In the genomic region with DNA sequence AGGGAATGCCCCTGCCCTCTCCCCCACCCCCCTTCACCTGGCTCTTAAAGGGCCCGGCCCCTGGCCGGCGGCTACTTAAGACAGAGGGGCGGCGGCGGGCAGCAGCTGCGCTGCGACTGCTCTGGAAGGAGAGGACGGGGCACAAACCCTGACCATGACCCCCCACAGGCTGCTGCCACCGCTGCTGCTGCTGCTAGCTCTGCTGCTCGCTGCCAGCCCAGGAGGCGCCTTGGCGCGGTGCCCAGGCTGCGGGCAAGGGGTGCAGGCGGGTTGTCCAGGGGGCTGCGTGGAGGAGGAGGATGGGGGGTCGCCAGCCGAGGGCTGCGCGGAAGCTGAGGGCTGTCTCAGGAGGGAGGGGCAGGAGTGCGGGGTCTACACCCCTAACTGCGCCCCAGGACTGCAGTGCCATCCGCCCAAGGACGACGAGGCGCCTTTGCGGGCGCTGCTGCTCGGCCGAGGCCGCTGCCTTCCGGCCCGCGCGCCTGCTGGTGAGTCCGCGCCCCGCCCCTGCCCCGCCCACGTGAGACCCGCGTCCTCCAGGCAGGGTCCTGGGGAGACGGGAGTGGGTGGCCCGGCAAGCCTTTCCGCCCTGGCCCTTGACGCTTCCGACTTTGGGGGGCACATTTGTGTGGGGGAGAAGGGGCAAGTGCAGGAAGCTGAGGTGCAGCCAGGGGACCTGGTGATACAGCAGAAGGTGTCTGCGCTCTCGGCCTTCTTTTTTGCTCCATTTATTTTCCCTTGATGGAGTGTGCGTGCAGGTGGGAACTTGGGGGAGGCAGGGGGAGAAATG, we compare ENCODE assay signal across 1 cellular context.
TF ChIP-seq lines count a peak whose summit lies in the region.

A gene with protein sequence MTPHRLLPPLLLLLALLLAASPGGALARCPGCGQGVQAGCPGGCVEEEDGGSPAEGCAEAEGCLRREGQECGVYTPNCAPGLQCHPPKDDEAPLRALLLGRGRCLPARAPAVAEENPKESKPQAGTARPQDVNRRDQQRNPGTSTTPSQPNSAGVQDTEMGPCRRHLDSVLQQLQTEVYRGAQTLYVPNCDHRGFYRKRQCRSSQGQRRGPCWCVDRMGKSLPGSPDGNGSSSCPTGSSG (plus strand): TSS at position 104 of the 790 bp plus-strand sequence. CDS start 51 bp downstream, at position 155.

TF ChIP-seq in HepG2, 621 proteins besides CTCF, POLR2A, EP300 and RAD21 (continued from another document and continues in another):
- TF ChIP-seq, protein P1, sequence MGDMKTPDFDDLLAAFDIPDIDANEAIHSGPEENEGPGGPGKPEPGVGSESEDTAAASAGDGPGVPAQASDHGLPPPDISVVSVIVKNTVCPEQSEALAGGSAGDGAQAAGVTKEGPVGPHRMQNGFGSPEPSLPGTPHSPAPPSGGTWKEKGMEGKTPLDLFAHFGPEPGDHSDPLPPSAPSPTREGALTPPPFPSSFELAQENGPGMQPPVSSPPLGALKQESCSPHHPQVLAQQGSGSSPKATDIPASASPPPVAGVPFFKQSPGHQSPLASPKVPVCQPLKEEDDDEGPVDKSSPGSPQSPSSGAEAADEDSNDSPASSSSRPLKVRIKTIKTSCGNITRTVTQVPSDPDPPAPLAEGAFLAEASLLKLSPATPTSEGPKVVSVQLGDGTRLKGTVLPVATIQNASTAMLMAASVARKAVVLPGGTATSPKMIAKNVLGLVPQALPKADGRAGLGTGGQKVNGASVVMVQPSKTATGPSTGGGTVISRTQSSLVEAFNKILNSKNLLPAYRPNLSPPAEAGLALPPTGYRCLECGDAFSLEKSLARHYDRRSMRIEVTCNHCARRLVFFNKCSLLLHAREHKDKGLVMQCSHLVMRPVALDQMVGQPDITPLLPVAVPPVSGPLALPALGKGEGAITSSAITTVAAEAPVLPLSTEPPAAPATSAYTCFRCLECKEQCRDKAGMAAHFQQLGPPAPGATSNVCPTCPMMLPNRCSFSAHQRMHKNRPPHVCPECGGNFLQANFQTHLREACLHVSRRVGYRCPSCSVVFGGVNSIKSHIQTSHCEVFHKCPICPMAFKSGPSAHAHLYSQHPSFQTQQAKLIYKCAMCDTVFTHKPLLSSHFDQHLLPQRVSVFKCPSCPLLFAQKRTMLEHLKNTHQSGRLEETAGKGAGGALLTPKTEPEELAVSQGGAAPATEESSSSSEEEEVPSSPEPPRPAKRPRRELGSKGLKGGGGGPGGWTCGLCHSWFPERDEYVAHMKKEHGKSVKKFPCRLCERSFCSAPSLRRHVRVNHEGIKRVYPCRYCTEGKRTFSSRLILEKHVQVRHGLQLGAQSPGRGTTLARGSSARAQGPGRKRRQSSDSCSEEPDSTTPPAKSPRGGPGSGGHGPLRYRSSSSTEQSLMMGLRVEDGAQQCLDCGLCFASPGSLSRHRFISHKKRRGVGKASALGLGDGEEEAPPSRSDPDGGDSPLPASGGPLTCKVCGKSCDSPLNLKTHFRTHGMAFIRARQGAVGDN (CRISPR knock-in tag; IDR thresholded peaks at IDR 0.05) = peak; percentile 92
- TF ChIP-seq, protein P2, sequence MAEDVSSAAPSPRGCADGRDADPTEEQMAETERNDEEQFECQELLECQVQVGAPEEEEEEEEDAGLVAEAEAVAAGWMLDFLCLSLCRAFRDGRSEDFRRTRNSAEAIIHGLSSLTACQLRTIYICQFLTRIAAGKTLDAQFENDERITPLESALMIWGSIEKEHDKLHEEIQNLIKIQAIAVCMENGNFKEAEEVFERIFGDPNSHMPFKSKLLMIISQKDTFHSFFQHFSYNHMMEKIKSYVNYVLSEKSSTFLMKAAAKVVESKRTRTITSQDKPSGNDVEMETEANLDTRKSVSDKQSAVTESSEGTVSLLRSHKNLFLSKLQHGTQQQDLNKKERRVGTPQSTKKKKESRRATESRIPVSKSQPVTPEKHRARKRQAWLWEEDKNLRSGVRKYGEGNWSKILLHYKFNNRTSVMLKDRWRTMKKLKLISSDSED (CRISPR knock-in tag; IDR thresholded peaks at IDR 0.05) = no peak
- TF ChIP-seq KDM1A (CRISPR knock-in tag; IDR thresholded peaks at IDR 0.05) = no peak
- TF ChIP-seq, protein P3, sequence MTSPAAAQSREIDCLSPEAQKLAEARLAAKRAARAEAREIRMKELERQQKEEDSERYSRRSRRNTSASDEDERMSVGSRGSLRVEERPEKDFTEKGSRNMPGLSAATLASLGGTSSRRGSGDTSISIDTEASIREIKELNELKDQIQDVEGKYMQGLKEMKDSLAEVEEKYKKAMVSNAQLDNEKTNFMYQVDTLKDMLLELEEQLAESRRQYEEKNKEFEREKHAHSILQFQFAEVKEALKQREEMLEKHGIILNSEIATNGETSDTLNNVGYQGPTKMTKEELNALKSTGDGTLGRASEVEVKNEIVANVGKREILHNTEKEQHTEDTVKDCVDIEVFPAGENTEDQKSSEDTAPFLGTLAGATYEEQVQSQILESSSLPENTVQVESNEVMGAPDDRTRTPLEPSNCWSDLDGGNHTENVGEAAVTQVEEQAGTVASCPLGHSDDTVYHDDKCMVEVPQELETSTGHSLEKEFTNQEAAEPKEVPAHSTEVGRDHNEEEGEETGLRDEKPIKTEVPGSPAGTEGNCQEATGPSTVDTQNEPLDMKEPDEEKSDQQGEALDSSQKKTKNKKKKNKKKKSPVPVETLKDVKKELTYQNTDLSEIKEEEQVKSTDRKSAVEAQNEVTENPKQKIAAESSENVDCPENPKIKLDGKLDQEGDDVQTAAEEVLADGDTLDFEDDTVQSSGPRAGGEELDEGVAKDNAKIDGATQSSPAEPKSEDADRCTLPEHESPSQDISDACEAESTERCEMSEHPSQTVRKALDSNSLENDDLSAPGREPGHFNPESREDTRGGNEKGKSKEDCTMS (CRISPR knock-in tag; conservative IDR thresholded peaks at IDR 0.05) = no peak
- no peak for TF ChIP-seq TEAD2 (CRISPR knock-in tag; IDR thresholded peaks at IDR 0.05)
- TF ChIP-seq KLF16 (CRISPR knock-in tag; IDR thresholded peaks at IDR 0.05) = no peak
- no peak for TF ChIP-seq CHD2 (IDR thresholded peaks at IDR 0.05; ENCODE audit: low read depth, low read length)
- TF ChIP-seq CREB1 (IDR thresholded peaks at IDR 0.05) = no peak
- TF ChIP-seq CREB1 (CRISPR knock-in tag; IDR thresholded peaks at IDR 0.05) = no peak
- TF ChIP-seq ZNF562 (CRISPR knock-in tag; IDR thresholded peaks at IDR 0.05; ENCODE audit: borderline replicate concordance) = no peak
- no peak for TF ChIP-seq FOSL1 (CRISPR knock-in tag; IDR thresholded peaks at IDR 0.05; ENCODE audit: borderline replicate concordance)
- no peak for TF ChIP-seq TBP (CRISPR knock-in tag; IDR thresholded peaks at IDR 0.05)
- 0 out of 2 replicates have a peak, but pooled peaks have one; percentile 25 for TF ChIP-seq ZNF331 (CRISPR knock-in tag; IDR thresholded peaks at IDR 0.05)
- TF ChIP-seq HMG20A (CRISPR knock-in tag; IDR thresholded peaks at IDR 0.05; ENCODE audit: borderline replicate concordance) = no peak
- no peak for TF ChIP-seq ZNF660 (CRISPR knock-in tag; IDR thresholded peaks at IDR 0.05; ENCODE audit: borderline replicate concordance, low read depth)
- TF ChIP-seq, protein P4, sequence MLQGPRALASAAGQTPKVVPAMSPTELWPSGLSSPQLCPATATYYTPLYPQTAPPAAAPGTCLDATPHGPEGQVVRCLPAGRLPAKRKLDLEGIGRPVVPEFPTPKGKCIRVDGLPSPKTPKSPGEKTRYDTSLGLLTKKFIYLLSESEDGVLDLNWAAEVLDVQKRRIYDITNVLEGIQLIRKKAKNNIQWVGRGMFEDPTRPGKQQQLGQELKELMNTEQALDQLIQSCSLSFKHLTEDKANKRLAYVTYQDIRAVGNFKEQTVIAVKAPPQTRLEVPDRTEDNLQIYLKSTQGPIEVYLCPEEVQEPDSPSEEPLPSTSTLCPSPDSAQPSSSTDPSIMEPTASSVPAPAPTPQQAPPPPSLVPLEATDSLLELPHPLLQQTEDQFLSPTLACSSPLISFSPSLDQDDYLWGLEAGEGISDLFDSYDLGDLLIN (CRISPR knock-in tag; IDR thresholded peaks at IDR 0.05; ENCODE audit: borderline replicate concordance) = no peak
- no peak for TF ChIP-seq ZNF337 (CRISPR knock-in tag; IDR thresholded peaks at IDR 0.05; ENCODE audit: borderline replicate concordance, low read depth)
- no peak for TF ChIP-seq ARID2 (CRISPR knock-in tag; IDR thresholded peaks at IDR 0.05; ENCODE audit: borderline replicate concordance)
- TF ChIP-seq SKI (IDR thresholded peaks at IDR 0.05; ENCODE audit: partially characterized antibody) = no peak
- peak; percentile 45; the same call in 1 of the 2 replicates for TF ChIP-seq ZSCAN29 (CRISPR knock-in tag; conservative IDR thresholded peaks at IDR 0.05)
- TF ChIP-seq, protein P5, sequence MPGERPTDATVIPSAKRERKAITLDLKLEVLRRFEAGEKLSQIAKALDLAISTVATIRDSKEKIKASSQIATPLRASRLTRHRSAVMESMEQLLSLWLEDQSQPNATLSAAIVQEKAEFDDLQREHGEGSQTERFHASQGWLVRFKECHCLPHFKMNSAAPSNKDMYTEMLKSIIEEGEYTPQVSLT (CRISPR knock-in tag; IDR thresholded peaks at IDR 0.05; ENCODE audit: borderline replicate concordance, low read depth) = no peak
- no peak; the same call in 1 of the 2 replicates for TF ChIP-seq REL (CRISPR knock-in tag; conservative IDR thresholded peaks at IDR 0.05)
- TF ChIP-seq, protein P6, sequence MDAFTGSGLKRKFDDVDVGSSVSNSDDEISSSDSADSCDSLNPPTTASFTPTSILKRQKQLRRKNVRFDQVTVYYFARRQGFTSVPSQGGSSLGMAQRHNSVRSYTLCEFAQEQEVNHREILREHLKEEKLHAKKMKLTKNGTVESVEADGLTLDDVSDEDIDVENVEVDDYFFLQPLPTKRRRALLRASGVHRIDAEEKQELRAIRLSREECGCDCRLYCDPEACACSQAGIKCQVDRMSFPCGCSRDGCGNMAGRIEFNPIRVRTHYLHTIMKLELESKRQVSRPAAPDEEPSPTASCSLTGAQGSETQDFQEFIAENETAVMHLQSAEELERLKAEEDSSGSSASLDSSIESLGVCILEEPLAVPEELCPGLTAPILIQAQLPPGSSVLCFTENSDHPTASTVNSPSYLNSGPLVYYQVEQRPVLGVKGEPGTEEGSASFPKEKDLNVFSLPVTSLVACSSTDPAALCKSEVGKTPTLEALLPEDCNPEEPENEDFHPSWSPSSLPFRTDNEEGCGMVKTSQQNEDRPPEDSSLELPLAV (CRISPR knock-in tag; conservative IDR thresholded peaks at IDR 0.05; ENCODE audit: low read depth) = no peak
- TF ChIP-seq XRCC5 (optimal IDR thresholded peaks at IDR 0.05; ENCODE audit: low read length) = peak; percentile 51
- TF ChIP-seq, protein P7, sequence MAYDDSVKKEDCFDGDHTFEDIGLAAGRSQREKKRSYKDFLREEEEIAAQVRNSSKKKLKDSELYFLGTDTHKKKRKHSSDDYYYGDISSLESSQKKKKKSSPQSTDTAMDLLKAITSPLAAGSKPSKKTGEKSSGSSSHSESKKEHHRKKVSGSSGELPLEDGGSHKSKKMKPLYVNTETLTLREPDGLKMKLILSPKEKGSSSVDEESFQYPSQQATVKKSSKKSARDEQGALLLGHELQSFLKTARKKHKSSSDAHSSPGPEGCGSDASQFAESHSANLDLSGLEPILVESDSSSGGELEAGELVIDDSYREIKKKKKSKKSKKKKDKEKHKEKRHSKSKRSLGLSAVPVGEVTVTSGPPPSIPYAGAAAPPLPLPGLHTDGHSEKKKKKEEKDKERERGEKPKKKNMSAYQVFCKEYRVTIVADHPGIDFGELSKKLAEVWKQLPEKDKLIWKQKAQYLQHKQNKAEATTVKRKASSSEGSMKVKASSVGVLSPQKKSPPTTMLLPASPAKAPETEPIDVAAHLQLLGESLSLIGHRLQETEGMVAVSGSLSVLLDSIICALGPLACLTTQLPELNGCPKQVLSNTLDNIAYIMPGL (CRISPR knock-in tag; IDR thresholded peaks at IDR 0.05; ENCODE audit: borderline replicate concordance in 1 of 2, low read depth in 1 of 2) = peak in 1 of 2 experiments; percentile 59; a peak in 1 of 4 replicates
- TF ChIP-seq TBX2 (CRISPR knock-in tag; IDR thresholded peaks at IDR 0.05; ENCODE audit: borderline replicate concordance) = peak; percentile 67; the same call in 1 of the 2 replicates
- TF ChIP-seq NR2F2 (IDR thresholded peaks at IDR 0.05; ENCODE audit: borderline replicate concordance, low read depth) = no peak
- no peak for TF ChIP-seq NFYC (CRISPR knock-in tag; IDR thresholded peaks at IDR 0.05)
- TF ChIP-seq RXRB (CRISPR knock-in tag; IDR thresholded peaks at IDR 0.05; ENCODE audit: borderline replicate concordance) = no peak
- TF ChIP-seq ZNF558 (CRISPR knock-in tag; IDR thresholded peaks at IDR 0.05; ENCODE audit: borderline replicate concordance) = no peak
- TF ChIP-seq SNRNP70 (IDR thresholded peaks at IDR 0.05; ENCODE audit: low read depth, low read length) = no peak
- TF ChIP-seq ZNF766 (CRISPR knock-in tag; IDR thresholded peaks at IDR 0.05; ENCODE audit: borderline replicate concordance) = no peak
- TF ChIP-seq, protein P8, sequence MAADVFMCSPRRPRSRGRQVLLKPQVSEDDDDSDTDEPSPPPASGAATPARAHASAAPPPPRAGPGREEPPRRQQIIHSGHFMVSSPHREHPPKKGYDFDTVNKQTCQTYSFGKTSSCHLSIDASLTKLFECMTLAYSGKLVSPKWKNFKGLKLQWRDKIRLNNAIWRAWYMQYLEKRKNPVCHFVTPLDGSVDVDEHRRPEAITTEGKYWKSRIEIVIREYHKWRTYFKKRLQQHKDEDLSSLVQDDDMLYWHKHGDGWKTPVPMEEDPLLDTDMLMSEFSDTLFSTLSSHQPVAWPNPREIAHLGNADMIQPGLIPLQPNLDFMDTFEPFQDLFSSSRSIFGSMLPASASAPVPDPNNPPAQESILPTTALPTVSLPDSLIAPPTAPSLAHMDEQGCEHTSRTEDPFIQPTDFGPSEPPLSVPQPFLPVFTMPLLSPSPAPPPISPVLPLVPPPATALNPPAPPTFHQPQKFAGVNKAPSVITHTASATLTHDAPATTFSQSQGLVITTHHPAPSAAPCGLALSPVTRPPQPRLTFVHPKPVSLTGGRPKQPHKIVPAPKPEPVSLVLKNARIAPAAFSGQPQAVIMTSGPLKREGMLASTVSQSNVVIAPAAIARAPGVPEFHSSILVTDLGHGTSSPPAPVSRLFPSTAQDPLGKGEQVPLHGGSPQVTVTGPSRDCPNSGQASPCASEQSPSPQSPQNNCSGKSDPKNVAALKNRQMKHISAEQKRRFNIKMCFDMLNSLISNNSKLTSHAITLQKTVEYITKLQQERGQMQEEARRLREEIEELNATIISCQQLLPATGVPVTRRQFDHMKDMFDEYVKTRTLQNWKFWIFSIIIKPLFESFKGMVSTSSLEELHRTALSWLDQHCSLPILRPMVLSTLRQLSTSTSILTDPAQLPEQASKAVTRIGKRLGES (CRISPR knock-in tag; IDR thresholded peaks at IDR 0.05; ENCODE audit: borderline replicate concordance) = no peak
- no peak for TF ChIP-seq SETDB1 (CRISPR knock-in tag; IDR thresholded peaks at IDR 0.05; ENCODE audit: borderline replicate concordance)
- TF ChIP-seq, protein P9, sequence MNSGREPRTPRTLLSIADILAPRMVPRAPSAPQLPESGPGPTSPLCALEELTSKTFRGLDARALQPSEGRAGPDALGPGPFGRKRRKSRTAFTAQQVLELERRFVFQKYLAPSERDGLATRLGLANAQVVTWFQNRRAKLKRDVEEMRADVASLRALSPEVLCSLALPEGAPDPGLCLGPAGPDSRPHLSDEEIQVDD (CRISPR knock-in tag; IDR thresholded peaks at IDR 0.05; ENCODE audit: borderline replicate concordance) = no peak
- no peak for TF ChIP-seq CCAR2 (optimal IDR thresholded peaks at IDR 0.05; ENCODE audit: low read depth, low read length)
